20 cellular contexts compared by ENCODE assay signal in the genomic region with DNA sequence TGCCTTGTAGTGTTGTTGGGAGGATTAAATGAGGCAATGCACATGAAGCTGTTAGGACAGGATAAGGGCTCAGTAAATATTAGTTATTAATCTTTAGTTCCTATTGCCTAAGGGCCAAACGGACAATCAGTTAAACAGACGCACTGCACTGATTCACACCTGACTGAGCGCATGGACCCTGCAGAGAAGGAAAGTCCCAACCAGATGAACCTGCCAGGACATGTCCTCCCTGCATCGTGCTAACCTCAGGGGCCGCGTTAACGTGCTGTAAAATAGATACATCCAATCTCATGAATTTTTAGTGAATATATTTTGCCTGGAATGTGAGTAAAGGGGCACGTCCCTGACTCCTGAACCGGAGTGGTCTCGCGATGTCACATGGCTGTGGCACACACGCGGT. TPM values are rescaled to one million over a fixed set of nuclear protein-coding genes. Genes with fewer than 3 reads are reported as not detected.
DNase-seq lines count a peak whose midpoint lies in the region; ATAC-seq, FAIRE-seq and TF ChIP-seq lines count a peak whose summit lies in the region.
"Had no signal": no experiment of that assay in that cellular context is flagged by ENCODE, and none has a peak within 500 bp of the region (broad histone marks: within the 10 kb centered on the region; RNA-seq: fewer than 3 reads in every experiment).

No MANE protein-coding gene starts in this region.

- H3K36me3 ChIP-seq in GM12878 (ENCODE audit: control insufficient read depth in 2 of 2, insufficient read depth in 2 of 2, low read length in 1 of 2): peaks cover 0 to 2% of the 10 kb centered on the region in 2 experiments; a peak in 1 of 4 replicates
- H3K36me3 ChIP-seq: HAP-1 had no signal

- peak overlapping the region; percentile 19; the same call in 1 of the 2 replicates for H3K27ac ChIP-seq in GM12878 (ENCODE audit: control insufficient read depth, insufficient read depth)
- H3K27ac ChIP-seq: 22Rv1 had no signal

- no peak for FAIRE-seq in GM12878 (lab: Jason Lieb, UNC)
- FAIRE-seq: GM12891, HepG2, HTR-8/SVneo had no signal

- TF ChIP-seq EP300 in GM12878 (IDR thresholded peaks at IDR 0.05; ENCODE audit: borderline replicate concordance in 1 of 2, control insufficient read depth in 1 of 2, low read depth in 2 of 2, low read length in 2 of 2): no peak

- TF ChIP-seq CTCF in GM12878 (IDR thresholded peaks at IDR 0.05 in 2 of 3, conservative IDR thresholded peaks at IDR 0.05 in 1 of 3; ENCODE audit: control insufficient read depth in 2 of 3, extremely low read depth in 1 of 3, insufficient read depth in 1 of 3, low read depth in 3 of 3, low read length in 3 of 3) (no peak), epithelial cell of esophagus (IDR thresholded peaks at IDR 0.05; ENCODE audit: insufficient read depth, low read depth, low read length, missing control alignments) (no peak), neural crest cell (conservative IDR thresholded peaks at IDR 0.05) (no peak), nephron progenitor cell (IDR thresholded peaks at IDR 0.05) (no peak)

- H3K4me2 ChIP-seq in GM12878 (ENCODE audit: control insufficient read depth, insufficient read depth): 0 out of 2 replicates have a peak overlapping the region, but pooled peaks have one; percentile 3

- no peak overlapping the region for H3K9ac ChIP-seq in GM12878 (ENCODE audit: control insufficient read depth, insufficient read depth, low read length)

- no peak for TF ChIP-seq RAD21 in GM12878 (IDR thresholded peaks at IDR 0.05; ENCODE audit: insufficient read depth, low read depth, low read length)

- TF ChIP-seq POLR2A in GM12878 (IDR thresholded peaks at IDR 0.05; ENCODE audit: low read depth, low read length): no peak

- H3K9me3 ChIP-seq in GM12878 (replicated peaks; ENCODE audit: control insufficient read depth, insufficient read depth, low read length): peaks cover 3% of the 10 kb centered on the region; the same call in 1 of the 3 replicates
- H3K9me3 ChIP-seq: HAP-1 had no signal

- peaks cover 42% of the 10 kb centered on the region for H3K79me2 ChIP-seq in GM12878 (ENCODE audit: control insufficient read depth, insufficient read depth, low read length)

- no peaks in the 10 kb centered on the region for H4K20me1 ChIP-seq in GM12878 (ENCODE audit: control insufficient read depth, insufficient read depth)

- POLR2A ChIA-PET in GM12878 (lab: Charles Lee): interaction anchor here (0.9 kb wide), 1 partner anchor 10 kb away, joined by 4 read pairs; no protein-coding TSS in a partner anchor

- BruUV-seq in GM12878 (replicated peaks; lab: Mats Ljungman, UMichigan): no TSS peak

- H3K4me1 Mint-ChIP-seq in neural crest cell (peaks cover 6% of the 10 kb centered on the region), nephron progenitor cell (peaks cover 4% of the 10 kb centered on the region)
- H3K4me1 Mint-ChIP-seq: CD14-positive monocyte had no signal

- H3K4me3 ChIP-seq in GM12878: no peak overlapping the region
- H3K4me3 ChIP-seq in epithelial cell of esophagus (ENCODE audit: low read length): no peak overlapping the region
- H3K4me3 ChIP-seq: HAP-1 had no signal

- H3K9me3 Mint-ChIP-seq in neural crest cell (no peaks in the 10 kb centered on the region), nephron progenitor cell (no peaks in the 10 kb centered on the region)
- H3K9me3 Mint-ChIP-seq: CD8-positive, alpha-beta T cell had no signal

- ATAC-seq in GM12878 (peak; percentile 63), HG03159 (IDR thresholded peaks at IDR 0.05; ENCODE audit: unreplicated experiment) (no peak)
- ATAC-seq: CD8-positive, alpha-beta T cell; HepG2 had no signal

- WGBS in GM12878 (ENCODE audit: insufficient coverage, insufficient replicate concordance, low lambda C conversion rate, missing lambda C conversion rate): 58% methylated on average over 13 of the region's 13 CpGs

- no peaks in the 10 kb centered on the region for H3K27me3 ChIP-seq in GM12878 (replicated peaks in 1 of 2; ENCODE audit: control insufficient read depth in 2 of 2, insufficient read depth in 2 of 2, low read length in 1 of 2)

- no peaks in the 10 kb centered on the region for H3K36me3 Mint-ChIP-seq in neural crest cell (ENCODE audit: low read depth)
- no peaks in the 10 kb centered on the region for H3K36me3 Mint-ChIP-seq in nephron progenitor cell (ENCODE audit: low read depth)
- H3K36me3 Mint-ChIP-seq: CD14-positive monocyte; CD8-positive, alpha-beta T cell had no signal

- DNase-seq in NCI-H748 (lab: John Stamatoyannopoulos, UW; ENCODE audit: unreplicated experiment): peak; percentile 10
- no peak for DNase-seq in NCI-H748 treated with DMSO at 0.1 percent for 48 hours (lab: John Stamatoyannopoulos, UW)
- no peak for DNase-seq in GM12878 (ENCODE audit: low read depth, low spot score)
- DNase-seq in epithelial cell of esophagus (ENCODE audit: low read depth): peak; percentile 30
- DNase-seq in neural crest cell (ENCODE audit: low read depth, low spot score): no peak
- DNase-seq in nephron progenitor cell: no peak
- no peak for DNase-seq in iPS-NIHi7 (ENCODE audit: extremely low spot score)
- DNase-seq: Calu3; CD8-positive, alpha-beta T cell; DMS 273 treated with DMSO at 0.1 percent for 48 hours; GOT3 had no signal

- intact Hi-C loops in GM12878 (cut with micrococcal nuclease; ENCODE audit: unreplicated experiment): no loop called here

- peaks cover 16% of the 10 kb centered on the region for H3K27me3 Mint-ChIP-seq in neural crest cell (ENCODE audit: low read depth)
- peaks cover 31% of the 10 kb centered on the region for H3K27me3 Mint-ChIP-seq in nephron progenitor cell (ENCODE audit: low read depth, poor library complexity)

- H3K4me3 Mint-ChIP-seq in neural crest cell (no peak overlapping the region), nephron progenitor cell (no peak overlapping the region)
- H3K4me3 Mint-ChIP-seq: CD14-positive monocyte; CD8-positive, alpha-beta T cell had no signal

- in situ Hi-C loops in GM12878 (cut with MboI): no loop called here

- CTCF ChIA-PET in GM12878 (lab: Yijun Ruan, JAX): interaction anchor here (1.2 kb wide), 1 partner anchor 14 kb away, joined by 3 read pairs; no protein-coding TSS in a partner anchor

- H3K27ac Mint-ChIP-seq in neural crest cell (ENCODE audit: unreplicated experiment) (peak overlapping the region; percentile 47), nephron progenitor cell (no peak overlapping the region)
- H3K27ac Mint-ChIP-seq: CD14-positive monocyte; CD8-positive, alpha-beta T cell had no signal

- SMC1A ChIA-PET in GM12878 (lab: Charles Lee; ENCODE audit: uncharacterized antibody, unreplicated experiment): no interaction called here

- H3K4me1 ChIP-seq in GM12878 (ENCODE audit: control insufficient read depth, insufficient read depth, low read length): no peaks in the 10 kb centered on the region; the same call in 1 of the 2 replicates
- H3K4me1 ChIP-seq: HAP-1 had no signal

- RAD21 ChIA-PET in GM12878 (lab: Charles Lee; ENCODE audit: unreplicated experiment): interaction anchor here (2.4 kb wide), 1 partner anchor 13 kb away, joined by 10 read pairs; a partner anchor contains a TSS

- H2AFZ ChIP-seq in GM12878 (ENCODE audit: control insufficient read depth, low read depth, low read length): no peak overlapping the region

TF ChIP-seq in GM12878, 131 proteins besides CTCF, POLR2A, EP300 and RAD21 (continues in another document):
- peak in 1 of 2 experiments; percentile 30; a peak in 1 of 4 replicates for TF ChIP-seq BHLHE40 (IDR thresholded peaks at IDR 0.05; ENCODE audit: borderline replicate concordance in 1 of 2, low read depth in 2 of 2, low read length in 1 of 2)
- TF ChIP-seq, protein P1, sequence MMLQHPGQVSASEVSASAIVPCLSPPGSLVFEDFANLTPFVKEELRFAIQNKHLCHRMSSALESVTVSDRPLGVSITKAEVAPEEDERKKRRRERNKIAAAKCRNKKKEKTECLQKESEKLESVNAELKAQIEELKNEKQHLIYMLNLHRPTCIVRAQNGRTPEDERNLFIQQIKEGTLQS (IDR thresholded peaks at IDR 0.05; ENCODE audit: borderline replicate concordance, extremely low read depth, low read depth, low read length): no peak
- TF ChIP-seq POLR2AphosphoS2 (IDR thresholded peaks at IDR 0.05; ENCODE audit: low read depth, low read length): no peak
- no peak for TF ChIP-seq FOS (IDR thresholded peaks at IDR 0.05; ENCODE audit: borderline replicate concordance, extremely low read depth, insufficient read length)

RNA-seq across cellular contexts. Expression of a gene that starts 12.4 kb away (rescaled TPM):
- total RNA-seq in GM12878 (2013; cell fraction: nucleolus; rRNA removed): 64.4 and 79.9 TPM in 2 replicates
- total RNA-seq in GM12878 (2014; rRNA removed) (1.2 and 1.7 TPM in 2 replicates), GM12878 (2014; rRNA removed; fragmentation: Illumina TruSeq; extraction: Trizol) (0.60 and 0.81 TPM in 2 replicates), GM12878 (2021) (3.1 and 4.1 TPM in 2 replicates), neural crest cell (1.6 and 1.8 TPM in 2 replicates)
- 0.26 TPM for polyA plus RNA-seq in GM12878 (2011; ENCODE audit: low read depth)
- polyA plus RNA-seq in GM12878 (2011; rRNA removed) (1.5 and 3.2 TPM in 2 replicates), GM12878 (2014; fragmentation: Illumina TruSeq; extraction: Trizol) (0.57 and 0.67 TPM in 2 replicates), GM12878 (2014; fragmentation: Nextera tagmentation; extraction: Ambion mirVana) (under 1 TPM; 0.02 to 0.04 TPM), GM12878 (2014; rRNA removed) (2.2 and 2.7 TPM in 2 replicates), GM12878 (2016; fragmentation: Nextera tagmentation; extraction: Ambion mirVana) (under 1 TPM; 0.43 to 0.71 TPM)
- polyA plus RNA-seq in GM12878 (2011; cell fraction: cytosol; rRNA removed): 3.4 and 5.2 TPM in 2 replicates
- 41.2 and 48.3 TPM in 2 replicates for polyA plus RNA-seq in GM12878 (2011; cell fraction: nucleus; rRNA removed)
- polyA plus RNA-seq in GM12878 (2012): 1.0 and 1.2 TPM in 2 replicates
- polyA minus RNA-seq in GM12878 (2011; rRNA and poly(A)+ RNA removed): 2.4 and 7.1 TPM in 2 replicates
- polyA minus RNA-seq in GM12878 (2011; cell fraction: cytosol; rRNA and poly(A)+ RNA removed): 1.9 and 3.1 TPM in 2 replicates
- 14.9 and 22.1 TPM in 2 replicates for polyA minus RNA-seq in GM12878 (2011; cell fraction: nucleus; rRNA and poly(A)+ RNA removed)
- total RNA-seq: A673, Calu3, HepG2 had no signal
- polyA plus RNA-seq: BJ, CD14-positive monocyte, HepG2 had no signal

Comparison
In these comparisons a context has a peak if more than half of its experiments do, and no peak if none do; other contexts are left out.
1. DNase-seq: peak in NCI-H748 (single experiment) and epithelial cell of esophagus (single experiment); none in NCI-H748 treated with DMSO at 0.1 percent for 48 hours (single experiment), GM12878 (single experiment), neural crest cell (single experiment), nephron progenitor cell (single experiment) and iPS-NIHi7 (single experiment).